In the genomic region with DNA sequence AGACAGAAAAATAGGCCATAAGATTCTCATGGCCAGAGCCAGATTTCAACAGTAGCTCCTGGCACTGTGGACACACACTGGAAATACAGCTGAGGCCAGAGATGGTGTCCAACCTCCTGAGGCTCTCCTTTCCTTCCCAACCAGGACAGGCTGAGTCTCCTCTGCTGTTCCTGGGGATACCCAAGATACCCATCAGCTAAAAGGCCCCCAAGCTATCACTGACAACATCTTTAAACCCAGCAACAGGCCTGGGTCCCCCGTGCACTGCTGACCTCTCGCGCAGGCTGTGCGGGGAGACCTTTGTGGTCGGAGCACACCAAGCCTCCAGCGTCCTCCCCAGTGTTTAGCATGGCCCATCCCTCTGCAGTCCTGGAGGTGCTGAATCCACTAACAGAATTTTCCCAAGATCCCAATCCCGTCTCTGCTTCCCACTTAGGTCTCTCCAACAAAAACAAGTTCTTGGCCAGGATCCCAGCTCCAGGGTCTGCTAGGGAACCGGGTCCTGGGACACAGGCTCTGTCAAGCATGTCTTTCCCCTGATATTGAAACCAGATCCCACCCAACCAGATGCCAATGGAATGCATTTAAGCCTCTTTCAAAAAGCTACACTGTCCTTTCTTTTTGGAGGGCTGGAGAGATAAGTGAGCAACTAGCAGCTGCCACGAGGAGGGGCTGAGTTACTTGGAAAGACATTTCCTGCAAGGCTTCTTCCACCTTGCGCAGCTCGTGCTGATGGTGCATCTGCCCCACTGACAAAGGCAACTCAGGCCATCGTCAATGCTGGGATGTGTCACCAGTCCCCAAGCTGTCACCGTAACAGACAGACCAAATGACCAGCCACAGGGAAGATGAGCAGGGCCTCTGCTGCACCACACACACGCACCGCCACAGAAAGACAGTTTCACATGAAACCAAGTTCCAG, we compare ENCODE assay signal across 8 cellular contexts.
DNase-seq lines count a peak whose midpoint lies in the region; ATAC-seq and TF ChIP-seq lines count a peak whose summit lies in the region.

No MANE protein-coding gene starts in this region.

- no peaks in the 10 kb centered on the region; the same call in 1 of the 2 replicates for H3K36me3 ChIP-seq in MG63
- no peaks in the 10 kb centered on the region for H3K36me3 ChIP-seq in spleen
- no peaks in the 10 kb centered on the region for H3K36me3 ChIP-seq in colonic mucosa

- H3K9ac ChIP-seq in colonic mucosa (ENCODE audit: low read depth in 2 of 2, low read length in 2 of 2): no peak overlapping the region

- TF ChIP-seq POLR2A in spleen (IDR thresholded peaks at IDR 0.05): no peak

- no peak for TF ChIP-seq CTCF in spleen (IDR thresholded peaks at IDR 0.05 in 8 of 11, conservative IDR thresholded peaks at IDR 0.05 in 3 of 11)
- TF ChIP-seq CTCF in colonic mucosa (IDR thresholded peaks at IDR 0.05): no peak

- intact Hi-C loops in right cardiac atrium (cut with DNase I): no loop called here
- intact Hi-C loops in spleen (cut with DNase I; ENCODE audit: low total_unique reads): no loop called here
- intact Hi-C loops in colonic mucosa (cut with DNase I): no loop called here

- peak overlapping the region; percentile 30 for H3K27ac ChIP-seq in right cardiac atrium (ENCODE audit: low read length)
- no peak overlapping the region for H3K27ac ChIP-seq in spleen
- H3K27ac ChIP-seq in colonic mucosa: no peak overlapping the region

- H3K9me3 ChIP-seq in right cardiac atrium (ENCODE audit: control insufficient read depth, low read length) (no peaks in the 10 kb centered on the region), MG63 (no peaks in the 10 kb centered on the region), spleen (no peaks in the 10 kb centered on the region), colonic mucosa (no peaks in the 10 kb centered on the region)

- 45% methylated on average over 15 of the region's 15 CpGs for WGBS in right cardiac atrium
- 66 to 81% (median 79%) methylated on average over 9 to 15 of the region's 15 CpGs for WGBS in spleen, 5 donors

- peaks cover 35% of the 10 kb centered on the region for H3K4me1 ChIP-seq in right cardiac atrium (ENCODE audit: control insufficient read depth, insufficient read depth, low read length)
- H3K4me1 ChIP-seq in spleen: peaks cover 0 to 21% (median 4%) of the 10 kb centered on the region in 6 donors
- no peaks in the 10 kb centered on the region for H3K4me1 ChIP-seq in colonic mucosa

- H3K27me3 ChIP-seq in right cardiac atrium (ENCODE audit: control insufficient read depth, insufficient read depth): no peaks in the 10 kb centered on the region
- H3K27me3 ChIP-seq in MG63: no peaks in the 10 kb centered on the region
- no peaks in the 10 kb centered on the region for H3K27me3 ChIP-seq in spleen (replicated peaks in 1 of 7)
- no peaks in the 10 kb centered on the region for H3K27me3 ChIP-seq in colonic mucosa

- ATAC-seq in GM21381 (IDR thresholded peaks at IDR 0.05; ENCODE audit: unreplicated experiment) (peak; percentile 27), right cardiac atrium (peak; percentile 44 to 69)

- H3K4me3 ChIP-seq in right cardiac atrium (ENCODE audit: low read length): no peak overlapping the region
- H3K4me3 ChIP-seq in MG63: no peak overlapping the region
- H3K4me3 ChIP-seq in spleen: no peak overlapping the region
- H3K4me3 ChIP-seq in colonic mucosa: no peak overlapping the region

- DNase-seq in CD1c-positive myeloid dendritic cell (ENCODE audit: extremely low spot score) (peak; percentile 66), NCI-H446 (lab: John Stamatoyannopoulos, UW) (peak; percentile 84 to 95), right cardiac atrium (peak in 1 of 3 donors; percentile 66), MG63 (no peak), spleen (no peak), dedifferentiated amniotic fluid mesenchymal stem cell (ENCODE audit: extremely low spot score) (no peak), colonic mucosa (no peak)

Comparison
In these comparisons a context has a peak if more than half of its experiments do, and no peak if none do; other contexts are left out.
1. DNase-seq: peak in CD1c-positive myeloid dendritic cell (single experiment) and NCI-H446 (2 of 2); none in MG63 (single experiment), spleen (single experiment), dedifferentiated amniotic fluid mesenchymal stem cell (single experiment) and colonic mucosa (single experiment).